ENCODE assay signal across 8 cellular contexts in genomic region chrX:386239-386767, GRCh38. TPM values are rescaled to one million over a fixed set of nuclear protein-coding genes. Genes with fewer than 3 reads are reported as not detected.
DNase-seq lines count a peak whose midpoint lies in the region; ATAC-seq and TF ChIP-seq lines count a peak whose summit lies in the region.

No MANE protein-coding gene starts in this region.

- H3K27me3 ChIP-seq in right atrium auricular region: no peaks in the 10 kb centered on the region

- no peaks in the 10 kb centered on the region for H3K27me3 Mint-ChIP-seq in activated T-cell treated with anti-CD3 and anti-CD28 coated beads, Interleukin-2, amount 50 U/mL, for 4 hours (ENCODE audit: low read depth)

- ATAC-seq in HG03280 (IDR thresholded peaks at IDR 0.05; ENCODE audit: unreplicated experiment): peak; percentile 29
- peak; percentile 25 to 47 for ATAC-seq in activated T-cell treated with anti-CD3 and anti-CD28 coated beads, Interleukin-2, amount 50 U/mL, for 4 hours

- TF ChIP-seq CTCF in right atrium auricular region (IDR thresholded peaks at IDR 0.05): no peak

- H3K9me3 ChIP-seq in right atrium auricular region: no peaks in the 10 kb centered on the region

- peak overlapping the region; percentile 99 for H3K27ac ChIP-seq in right atrium auricular region

- H3K36me3 Mint-ChIP-seq in activated T-cell treated with anti-CD3 and anti-CD28 coated beads, Interleukin-2, amount 50 U/mL, for 4 hours (ENCODE audit: insufficient read depth): no peaks in the 10 kb centered on the region

- peak overlapping the region; percentile 70 for H3K4me3 Mint-ChIP-seq in activated T-cell treated with anti-CD3 and anti-CD28 coated beads, Interleukin-2, amount 50 U/mL, for 4 hours

- H3K4me3 ChIP-seq in right atrium auricular region: peak overlapping the region; percentile 82 to 83

- DNase-seq in activated CD4-positive, alpha-beta T cell treated with anti-CD3 and anti-CD28 coated beads for 24 hours (ENCODE audit: low read depth in 2 of 2): peak; percentile 12 to 38
- no peak for DNase-seq in activated CD4-positive, alpha-beta T cell treated with anti-CD3 and anti-CD28 coated beads, Interleukin-2, amount 50 U/mL, for 1 hour
- no peak for DNase-seq in activated T-cell treated with anti-CD3 and anti-CD28 coated beads, Interleukin-2, amount 50 U/mL, for 4 hours
- DNase-seq in right atrium auricular region (ENCODE audit: low spot score) (no peak), NCI-H1694 (lab: John Stamatoyannopoulos, UW) (no peak), NOMO-1 treated with dmso at 0.1 percent for 144 hours (lab: John Stamatoyannopoulos, UW; ENCODE audit: unreplicated experiment) (no peak)
- DNase-seq in stimulated activated CD4-positive, alpha-beta T cell treated with anti-CD3 and anti-CD28 coated beads, Interleukin-2, amount 100 ng/mL, for 48 hours: peak; percentile 18 to 22

- H3K4me1 Mint-ChIP-seq in activated T-cell treated with anti-CD3 and anti-CD28 coated beads, Interleukin-2, amount 50 U/mL, for 4 hours (ENCODE audit: low read depth): peaks cover 5% of the 10 kb centered on the region

- peaks cover 0 to 15% of the 10 kb centered on the region in 2 donors for H3K4me1 ChIP-seq in right atrium auricular region

- no peaks in the 10 kb centered on the region for H3K9me3 Mint-ChIP-seq in activated T-cell treated with anti-CD3 and anti-CD28 coated beads, Interleukin-2, amount 50 U/mL, for 4 hours

- no peaks in the 10 kb centered on the region for H3K36me3 ChIP-seq in right atrium auricular region

RNA-seq across cellular contexts. Expression of gene PPP2R3B, which starts 0.4 kb away (rescaled TPM):
- 10 to 100 TPM; 29.0 to 47.6 (median 30.3) TPM for total RNA-seq in activated T-cell treated with anti-CD3 and anti-CD28 coated beads, Interleukin-2, amount 50 U/mL, for 4 hours
- total RNA-seq in right atrium auricular region: 10 to 100 TPM; 58.6 to 70.1 TPM

Comparison
In these comparisons a context has a peak if more than half of its experiments do, and no peak if none do; other contexts are left out.
1. DNase-seq: peak in activated CD4-positive, alpha-beta T cell treated with anti-CD3 and anti-CD28 coated beads for 24 hours (2 of 2) and stimulated activated CD4-positive, alpha-beta T cell treated with anti-CD3 and anti-CD28 coated beads, Interleukin-2, amount 100 ng/mL, for 48 hours (2 of 2); none in activated CD4-positive, alpha-beta T cell treated with anti-CD3 and anti-CD28 coated beads, Interleukin-2, amount 50 U/mL, for 1 hour (single experiment), activated T-cell treated with anti-CD3 and anti-CD28 coated beads, Interleukin-2, amount 50 U/mL, for 4 hours (single experiment), right atrium auricular region (single experiment), NCI-H1694 (single experiment) and NOMO-1 treated with dmso at 0.1 percent for 144 hours (single experiment).